Comparison of ENCODE assay signal across 16 cellular contexts in the genomic region with DNA sequence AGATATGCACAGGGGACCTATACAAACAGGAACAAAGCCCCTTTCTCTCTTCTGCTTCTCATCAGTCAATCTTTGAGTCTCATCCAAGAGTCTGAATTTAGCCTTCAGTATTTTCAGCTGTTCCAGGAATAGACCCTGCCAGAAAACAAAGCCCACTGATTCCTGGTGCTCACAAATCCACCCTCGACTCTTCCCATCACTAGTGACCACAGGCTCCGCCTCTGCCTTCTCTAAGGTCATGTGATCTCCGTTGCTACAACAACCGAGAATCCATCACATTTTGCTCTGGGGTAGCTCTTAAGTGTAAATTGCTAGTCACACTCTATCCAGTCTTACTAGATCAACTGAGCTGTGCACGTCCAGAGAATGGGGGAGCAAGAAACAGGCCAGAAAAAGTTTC. TPM values are rescaled to one million over a fixed set of nuclear protein-coding genes. Genes with fewer than 3 reads are reported as not detected.
DNase-seq lines count a peak whose midpoint lies in the region; ATAC-seq and TF ChIP-seq lines count a peak whose summit lies in the region.
"Had no signal": no experiment of that assay in that cellular context is flagged by ENCODE, and none has a peak within 500 bp of the region (broad histone marks: within the 10 kb centered on the region; RNA-seq: fewer than 3 reads in every experiment).

No MANE protein-coding gene starts in this region.

- no peak overlapping the region for H3K27ac ChIP-seq in A673 (ENCODE audit: low read depth, low read length, poor library complexity, severe bottlenecking)
- H3K27ac ChIP-seq: vagina had no signal

- H3K27me3 Mint-ChIP-seq in brain = peaks cover 8% of the 10 kb centered on the region

- H3K9me3 Mint-ChIP-seq in brain = no peaks in the 10 kb centered on the region
- H3K9me3 Mint-ChIP-seq: naive thymus-derived CD4-positive, alpha-beta T cell; stimulated activated naive CD8-positive, alpha-beta T cell treated with anti-CD3 and anti-CD28 coated beads, Interleukin-15, Interleukin-2, amounts not matched to agents 100 ng/mL and 50 ng/mL, for 24 hours; T-helper 1 cell treated with Interleukin-12 subunit alpha and Interleukin-12 subunit beta and Interleukin-4 antibody, amounts not matched to agents 30 μg/mL and 1 μg/mL, for 36 hours had no signal

- H3K4me1 Mint-ChIP-seq in brain = peaks cover 38% of the 10 kb centered on the region
- H3K4me1 Mint-ChIP-seq: naive thymus-derived CD4-positive, alpha-beta T cell had no signal

- TF ChIP-seq CTCF in A673 (conservative IDR thresholded peaks at IDR 0.05; ENCODE audit: low read depth, low read length) (no peak), brain (conservative IDR thresholded peaks at IDR 0.05) (no peak)

- H3K4me3 Mint-ChIP-seq in brain = peak overlapping the region in 4 of 5 experiments; percentile 42 to 76 (median 54)
- H3K4me3 Mint-ChIP-seq: naive thymus-derived CD4-positive, alpha-beta T cell; stimulated activated naive CD8-positive, alpha-beta T cell treated with anti-CD3 and anti-CD28 coated beads, Interleukin-15, Interleukin-2, amounts not matched to agents 100 ng/mL and 50 ng/mL, for 24 hours; T-helper 1 cell treated with Interleukin-12 subunit alpha and Interleukin-12 subunit beta and Interleukin-4 antibody, amounts not matched to agents 30 μg/mL and 1 μg/mL, for 36 hours had no signal

- POLR2A ChIA-PET in A673 (lab: Charles Lee; ENCODE audit: low non-redundant PET) = no interaction called here

- H3K4me3 ChIP-seq in A673 (ENCODE audit: low read depth, low read length, poor library complexity, severe bottlenecking) = no peak overlapping the region
- H3K4me3 ChIP-seq: vagina had no signal

- no peaks in the 10 kb centered on the region for H3K36me3 ChIP-seq in A673 (ENCODE audit: insufficient read depth, low read length, poor library complexity, severe bottlenecking)
- H3K36me3 ChIP-seq: vagina had no signal

- CTCF ChIA-PET in A673 (lab: Charles Lee) = interaction anchor here (0.6 kb wide), 1 partner anchor 1286 kb away, joined by 5 read pairs; no protein-coding TSS in a partner anchor

- ATAC-seq in GM18505 (IDR thresholded peaks at IDR 0.05; ENCODE audit: unreplicated experiment) (no peak), HG03378 (IDR thresholded peaks at IDR 0.05; ENCODE audit: unreplicated experiment) (no peak), esophagus mucosa (no peak)
- ATAC-seq: naive thymus-derived CD4-positive, alpha-beta T cell; Panc1 had no signal

- no peak for TF ChIP-seq POLR2A in GM18505 (IDR thresholded peaks at IDR 0.05; ENCODE audit: borderline replicate concordance, extremely low read depth, insufficient read depth, insufficient read length)

- no peaks in the 10 kb centered on the region for H3K36me3 Mint-ChIP-seq in brain
- H3K36me3 Mint-ChIP-seq: naive thymus-derived CD4-positive, alpha-beta T cell had no signal

- intact Hi-C loops in A673 (cut with micrococcal nuclease; ENCODE audit: unreplicated experiment) = no loop called here

- no peaks in the 10 kb centered on the region for H3K27me3 ChIP-seq in A673 (replicated peaks; ENCODE audit: insufficient read depth, low read depth, low read length, poor library complexity)
- H3K27me3 ChIP-seq: vagina had no signal

- peaks cover 33% of the 10 kb centered on the region for H3K4me1 ChIP-seq in A673 (ENCODE audit: insufficient read depth, low read length, poor library complexity, severe bottlenecking)
- H3K4me1 ChIP-seq: vagina had no signal

- peak overlapping the region; percentile 74 to 95 (median 89) for H3K27ac Mint-ChIP-seq in brain
- H3K27ac Mint-ChIP-seq: naive thymus-derived CD4-positive, alpha-beta T cell; stimulated activated naive CD8-positive, alpha-beta T cell treated with anti-CD3 and anti-CD28 coated beads, Interleukin-15, Interleukin-2, amounts not matched to agents 100 ng/mL and 50 ng/mL, for 24 hours; T-helper 1 cell treated with Interleukin-12 subunit alpha and Interleukin-12 subunit beta and Interleukin-4 antibody, amounts not matched to agents 30 μg/mL and 1 μg/mL, for 36 hours had no signal

- DNase-seq in A673 (ENCODE audit: low spot score) (peak; percentile 71), NCI-H146 (lab: John Stamatoyannopoulos, UW) (peak; percentile 16), myocyte (ENCODE audit: low read depth) (peak; percentile 74)
- DNase-seq in stimulated activated naive CD4-positive, alpha-beta T cell (lab: John Stamatoyannopoulos, UW) = no peak
- DNase-seq: activated CD4-positive, alpha-beta T cell treated with anti-CD3 and anti-CD28 coated beads for 1 hour; COR-L47; naive thymus-derived CD4-positive, alpha-beta T cell; small intestine had no signal

- BruUV-seq in A673 (replicated peaks; lab: Mats Ljungman, UMichigan) = no TSS peak

- H3K9me3 ChIP-seq in A673 (ENCODE audit: low read depth, low read length, poor library complexity, severe bottlenecking) = no peaks in the 10 kb centered on the region
- H3K9me3 ChIP-seq: vagina had no signal

RNA-seq across cellular contexts. Expression of gene SPTBN1, which starts 46.4 kb away (rescaled TPM):
- total RNA-seq in A673 (2021) = 145 and 146 TPM in 2 replicates
- polyA plus RNA-seq in brain (ENCODE audit: insufficient read depth, low read depth, low replicate concordance) = 128 TPM
- 277 and 308 TPM in 2 replicates for total RNA-seq in myocyte
- 222 TPM for polyA plus RNA-seq in myocyte (2012)
- total RNA-seq in esophagus mucosa = 77.2 TPM

Comparison
In these comparisons a context has a peak if more than half of its experiments do, and no peak if none do; other contexts are left out.
1. DNase-seq: peak in A673 (single experiment), NCI-H146 (single experiment) and myocyte (single experiment); none in stimulated activated naive CD4-positive, alpha-beta T cell (0 of 6).